1 cellular context compared by ENCODE assay signal in genomic region chr5:131419877-131420276, GRCh38.
TF ChIP-seq lines count a peak whose summit lies in the region.

No MANE protein-coding gene starts in this region.

TF ChIP-seq in GM12878, 131 proteins besides CTCF, POLR2A, EP300 and RAD21 (continued from another document):
- TF ChIP-seq IRF3 (IDR thresholded peaks at IDR 0.05) (no peak), BMI1 (IDR thresholded peaks at IDR 0.05; ENCODE audit: borderline replicate concordance) (no peak), MEF2A (IDR thresholded peaks at IDR 0.05; ENCODE audit: insufficient read depth, low read depth, low read length) (no peak)
